In the genomic region with DNA sequence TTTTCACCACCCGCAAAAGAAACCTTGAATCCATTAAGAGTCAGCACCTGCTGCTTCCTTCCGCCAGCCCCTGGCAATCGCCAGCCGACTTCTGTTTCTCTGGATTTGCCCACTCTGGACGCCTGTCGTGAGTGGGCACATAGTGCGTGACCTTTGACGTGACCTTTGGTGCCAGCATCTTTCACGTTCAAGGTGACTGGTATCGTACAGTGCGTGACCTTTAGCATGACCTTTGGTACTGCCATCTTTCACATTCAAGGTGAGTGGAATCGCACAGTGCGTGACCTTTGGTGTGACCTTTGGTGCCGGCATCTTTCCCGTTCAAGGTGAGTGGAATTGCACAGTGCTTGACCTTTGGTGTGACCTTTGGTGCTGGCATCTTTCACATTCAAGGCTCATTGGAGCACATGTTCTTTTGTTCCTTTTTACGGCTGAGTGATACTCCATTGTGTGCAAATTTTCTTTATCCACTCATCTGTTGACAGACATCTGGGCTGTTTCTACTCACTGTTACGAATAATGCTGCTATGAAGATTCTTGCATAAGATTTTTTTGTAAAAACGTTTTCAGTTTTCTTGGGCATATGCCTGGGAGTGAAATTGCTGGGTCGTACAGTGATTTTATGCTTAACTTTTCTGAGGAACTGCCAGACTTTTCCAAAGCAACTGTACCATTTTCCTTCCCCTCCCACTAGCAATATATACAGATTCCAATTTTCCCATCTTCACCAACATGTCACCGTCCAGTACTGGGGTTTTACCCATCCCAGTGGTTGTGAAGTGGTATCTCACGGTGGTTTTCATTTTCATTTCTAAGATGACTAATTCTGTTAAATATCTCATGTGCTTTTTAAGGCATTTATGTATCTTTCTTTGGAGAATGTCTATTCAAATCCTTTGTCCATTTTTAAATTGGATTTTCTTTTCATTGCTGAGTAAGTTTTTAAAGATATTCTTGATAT, we compare ENCODE assay signal across 16 cellular contexts.
DNase-seq lines count a peak whose midpoint lies in the region; ATAC-seq and TF ChIP-seq lines count a peak whose summit lies in the region.
"Had no signal": no experiment of that assay in that cellular context is flagged by ENCODE, and none has a peak within 500 bp of the region (broad histone marks: within the 10 kb centered on the region; RNA-seq: fewer than 3 reads in every experiment).

No MANE protein-coding gene starts in this region.

- H3K79me2 ChIP-seq in osteoblast (ENCODE audit: insufficient read depth, low read length): peaks cover 86% of the 10 kb centered on the region

- CTCF ChIA-PET in Caco-2 (lab: Charles Lee) (no interaction called here), HEK293 (lab: Yijun Ruan, JAX) (interaction anchor here (0.6 kb wide), 1 partner anchor 364 kb away, joined by 3 read pairs; no protein-coding TSS in a partner anchor)

- H3K4me2 ChIP-seq in osteoblast (ENCODE audit: insufficient read depth, low read length): no peak overlapping the region

- no peak overlapping the region for H3K27ac ChIP-seq in HEK293 (ENCODE audit: extremely low read depth, low read depth, low read length)
- no peak overlapping the region for H3K27ac ChIP-seq in osteoblast (ENCODE audit: low read depth, low read length)
- H3K27ac ChIP-seq in foreskin keratinocyte: no peak overlapping the region
- H3K27ac ChIP-seq: HL-60 had no signal

- H3K4me1 ChIP-seq in Caco-2: peaks cover 40% of the 10 kb centered on the region
- H3K4me1 ChIP-seq in HEK293 (ENCODE audit: control insufficient read depth, insufficient read depth, low read length): peaks cover 13% of the 10 kb centered on the region
- no peaks in the 10 kb centered on the region for H3K4me1 ChIP-seq in osteoblast (ENCODE audit: insufficient read depth, low read length)
- H3K4me1 ChIP-seq in foreskin keratinocyte: peaks cover 13% of the 10 kb centered on the region

- no peaks in the 10 kb centered on the region for H3K9me3 Mint-ChIP-seq in Caco-2 (ENCODE audit: unreplicated experiment)
- no peaks in the 10 kb centered on the region for H3K9me3 Mint-ChIP-seq in chondrocyte (ENCODE audit: low read depth)

- peaks cover 35% of the 10 kb centered on the region for H3K4me1 Mint-ChIP-seq in Caco-2 (ENCODE audit: low read depth, unreplicated experiment)
- H3K4me1 Mint-ChIP-seq in chondrocyte (ENCODE audit: low read depth): peaks cover 26% of the 10 kb centered on the region

- POLR2A ChIA-PET in Caco-2 (lab: Charles Lee): no interaction called here
- POLR2A ChIA-PET in HEK293 (lab: Yijun Ruan, JAX): no interaction called here

- H3K4me3 Mint-ChIP-seq in Caco-2 (ENCODE audit: unreplicated experiment) (no peak overlapping the region), chondrocyte (ENCODE audit: unreplicated experiment) (no peak overlapping the region)
- H3K4me3 Mint-ChIP-seq: CD4-positive, alpha-beta memory T cell had no signal

- no peak overlapping the region for H2AFZ ChIP-seq in osteoblast (ENCODE audit: low read length)

- no peaks in the 10 kb centered on the region for H3K27me3 ChIP-seq in Caco-2 (replicated peaks; ENCODE audit: control insufficient read depth, insufficient read depth, low read length)
- H3K27me3 ChIP-seq in osteoblast (ENCODE audit: insufficient read depth, low read length): no peaks in the 10 kb centered on the region
- H3K27me3 ChIP-seq in foreskin keratinocyte: no peaks in the 10 kb centered on the region
- H3K27me3 ChIP-seq: BE2C had no signal

- ATAC-seq in foreskin keratinocyte: no peak

- no peaks in the 10 kb centered on the region for H3K9me3 ChIP-seq in Caco-2
- H3K9me3 ChIP-seq in HEK293 (ENCODE audit: control insufficient read depth, insufficient read depth, low read depth, low read length): no peaks in the 10 kb centered on the region
- no peaks in the 10 kb centered on the region for H3K9me3 ChIP-seq in osteoblast (ENCODE audit: low read depth, low read length)
- H3K9me3 ChIP-seq: BE2C, HAP-1 had no signal

- H3K36me3 Mint-ChIP-seq in Caco-2 (ENCODE audit: insufficient read depth, unreplicated experiment): peaks cover 24% of the 10 kb centered on the region
- no peaks in the 10 kb centered on the region for H3K36me3 Mint-ChIP-seq in chondrocyte (ENCODE audit: low read depth)
- H3K36me3 Mint-ChIP-seq: CD4-positive, alpha-beta memory T cell had no signal

- H4K20me1 ChIP-seq in osteoblast (ENCODE audit: insufficient read depth, low read length): peaks cover 71% of the 10 kb centered on the region

- H3K27me3 Mint-ChIP-seq in Caco-2 (ENCODE audit: insufficient read depth, unreplicated experiment): no peaks in the 10 kb centered on the region
- no peaks in the 10 kb centered on the region for H3K27me3 Mint-ChIP-seq in chondrocyte (ENCODE audit: low read depth)

- no peak for TF ChIP-seq CTCF in Caco-2 (IDR thresholded peaks at IDR 0.05; ENCODE audit: insufficient read depth in 1 of 2, low read depth in 1 of 2, low read length in 1 of 2, severe bottlenecking in 1 of 2, unreplicated experiment in 1 of 2)
- no peak for TF ChIP-seq CTCF in HEK293 (tag by site-specific recombination; IDR thresholded peaks at IDR 0.05)
- no peak for TF ChIP-seq CTCF in chondrocyte (IDR thresholded peaks at IDR 0.05)
- TF ChIP-seq CTCF in osteoblast (IDR thresholded peaks at IDR 0.05; ENCODE audit: extremely low read depth, low read depth, low read length): no peak
- no peak for TF ChIP-seq CTCF in foreskin keratinocyte (conservative IDR thresholded peaks at IDR 0.05)

- no TSS peak for BruUV-seq in Caco-2 (replicated peaks; lab: Mats Ljungman, UMichigan)

- H3K4me3 ChIP-seq in Caco-2 (ENCODE audit: low read depth, low read length) (no peak overlapping the region), HEK293 (ENCODE audit: low read depth, low read length) (no peak overlapping the region), osteoblast (ENCODE audit: insufficient read depth, low read length) (no peak overlapping the region)
- H3K4me3 ChIP-seq: HAP-1 had no signal

- in situ Hi-C loops in ACHN (cut with HindIII; ENCODE audit: low pct_ligation_motif_present, low pct_unique_long_range_greater_than_20kb, low sequenced_read_pairs): no loop called here

- intact Hi-C loops in Caco-2 (cut with micrococcal nuclease; ENCODE audit: unreplicated experiment): no loop called here

- H3K27ac Mint-ChIP-seq in Caco-2 (ENCODE audit: unreplicated experiment): peak overlapping the region; percentile 92
- no peak overlapping the region for H3K27ac Mint-ChIP-seq in chondrocyte (ENCODE audit: unreplicated experiment)

- no peak for DNase-seq in Caco-2
- peak; percentile 60 for DNase-seq in chondrocyte (ENCODE audit: low spot score)
- DNase-seq in osteoblast (ENCODE audit: insufficient read length, low spot score, missing footprints): peak; percentile 80
- no peak for DNase-seq in ACHN
- no peak for DNase-seq in foreskin keratinocyte
- no peak for DNase-seq in activated T-cell treated with anti-CD3 and anti-CD28 coated beads, Interleukin-2, amount 50 U/mL, for 48 hours
- DNase-seq in inferior parietal cortex (ENCODE audit: extremely low spot score): no peak
- DNase-seq: BE2C; CD4-positive, alpha-beta memory T cell; NCI-H1105 treated with DMSO at 0.1 percent for 48 hours; NCI-H2107; NCI-H226; NCI-H524 treated with DMSO at 0.1 percent for 48 hours had no signal

- no peaks in the 10 kb centered on the region; the same call in 1 of the 2 replicates for H3K36me3 ChIP-seq in Caco-2 (ENCODE audit: control insufficient read depth, insufficient read depth, low read length)
- H3K36me3 ChIP-seq in HEK293 (ENCODE audit: control insufficient read depth in 2 of 2, insufficient read depth in 1 of 2, low read length in 2 of 2): no peaks in the 10 kb centered on the region
- no peaks in the 10 kb centered on the region for H3K36me3 ChIP-seq in osteoblast (ENCODE audit: insufficient read depth, low read length)
- H3K36me3 ChIP-seq: BE2C, HAP-1 had no signal

TF ChIP-seq in HEK293, 187 proteins besides CTCF, POLR2A, EP300 and RAD21:
- TF ChIP-seq ZNF335 (tag by site-specific recombination; conservative IDR thresholded peaks at IDR 0.05): no peak
- no peak for TF ChIP-seq ZNF791 (tag by site-specific recombination; IDR thresholded peaks at IDR 0.05)
- no peak for TF ChIP-seq SCRT1 (tag by site-specific recombination; IDR thresholded peaks at IDR 0.05; ENCODE audit: borderline replicate concordance)
- TF ChIP-seq ZNF146 (tag by site-specific recombination; IDR thresholded peaks at IDR 0.05): peak; percentile 89
- TF ChIP-seq ZNF623 (tag by site-specific recombination; IDR thresholded peaks at IDR 0.05): no peak
- 0 out of 2 replicates have a peak, but pooled peaks have one; percentile 42 for TF ChIP-seq BCL11B (tag by site-specific recombination; IDR thresholded peaks at IDR 0.05; ENCODE audit: low read depth)
- no peak for TF ChIP-seq ZNF184 (tag by site-specific recombination; IDR thresholded peaks at IDR 0.05)
- peak; percentile 22; the same call in 1 of the 2 replicates for TF ChIP-seq ZNF140 (tag by site-specific recombination; IDR thresholded peaks at IDR 0.05)
TF ChIP-seq in HEK293: peak in this region for 3.

Comparison
In these comparisons a context has a peak if more than half of its experiments do, and no peak if none do; other contexts are left out.
1. DNase-seq: peak in chondrocyte (single experiment) and osteoblast (single experiment); none in Caco-2 (0 of 2), ACHN (single experiment), foreskin keratinocyte (0 of 2), activated T-cell treated with anti-CD3 and anti-CD28 coated beads, Interleukin-2, amount 50 U/mL, for 48 hours (0 of 2) and inferior parietal cortex (single experiment).